In genomic region chr1:39470040-39470439, GRCh38 we compare ENCODE assay signal across 26 cellular contexts. TPM values are rescaled to one million over a fixed set of nuclear protein-coding genes. Genes with fewer than 3 reads are reported as not detected.
"Had no signal": no experiment of that assay in that cellular context is flagged by ENCODE, and none has a peak within 500 bp of the region (broad histone marks: within the 10 kb centered on the region; RNA-seq: fewer than 3 reads in every experiment).

No MANE protein-coding gene starts in this region.

- FAIRE-seq: endometrium, keratinocyte had no signal

- H3K27ac Mint-ChIP-seq: dendritic cell treated with granulocyte-macrophage colony-stimulating factor and Interleukin-4, amounts not matched to agents 40 ng/mL and 50 ng/mL, for 4 days; endodermal cell had no signal

- H3K27me3 Mint-ChIP-seq: dendritic cell treated with granulocyte-macrophage colony-stimulating factor and Interleukin-4, amounts not matched to agents 40 ng/mL and 50 ng/mL, for 4 days; effector memory CD8-positive, alpha-beta T cell had no signal

- H3K27me3 ChIP-seq: colonic mucosa, esophagus squamous epithelium, gastrocnemius medialis, heart right ventricle, left lung had no signal

- H3K4me1 ChIP-seq: colonic mucosa, gastrocnemius medialis, left lung, lower lobe of right lung had no signal

- ATAC-seq: effector memory CD8-positive, alpha-beta T cell; esophagus mucosa; gastrocnemius medialis; heart right ventricle; left cardiac atrium; left lung; left ventricle myocardium superior; lower lobe of right lung had no signal

- H3K27ac ChIP-seq: colonic mucosa, epithelial cell of prostate, esophagus squamous epithelium, gastrocnemius medialis, heart right ventricle, lower lobe of right lung had no signal

- H3K4me3 Mint-ChIP-seq: dendritic cell treated with granulocyte-macrophage colony-stimulating factor and Interleukin-4, amounts not matched to agents 40 ng/mL and 50 ng/mL, for 4 days; effector memory CD8-positive, alpha-beta T cell; endodermal cell had no signal

- H3K4me1 Mint-ChIP-seq: endodermal cell had no signal

- H3K9me3 Mint-ChIP-seq: dendritic cell treated with granulocyte-macrophage colony-stimulating factor and Interleukin-4, amounts not matched to agents 40 ng/mL and 50 ng/mL, for 4 days; effector memory CD8-positive, alpha-beta T cell; endodermal cell had no signal

- H3K9me3 ChIP-seq: colonic mucosa, esophagus squamous epithelium, gastrocnemius medialis, heart right ventricle, left lung, lower lobe of right lung had no signal

- H3K4me3 ChIP-seq: colonic mucosa, esophagus squamous epithelium, gastrocnemius medialis, heart right ventricle, left lung, lower lobe of right lung had no signal

- DNase-seq: cerebellar nuclear complex; colonic mucosa; cortex of kidney; effector CD8-positive, alpha-beta T cell; effector memory CD8-positive, alpha-beta T cell; endodermal cell; erythroblast; esophagus squamous epithelium; foreskin fibroblast; foreskin melanocyte; gastrocnemius medialis; glutamatergic neuron; head of caudate nucleus; heart right ventricle; hippocampal formation; left cardiac atrium; left lung; left ventricle myocardium superior; lower lobe of right lung; mesendoderm; midbrain had no signal

RNA-seq across cellular contexts. Expression of gene BMP8A, which starts 21.4 kb away (rescaled TPM):
- total RNA-seq: esophagus mucosa, left ventricle myocardium superior, lower lobe of right lung had no signal
- polyA plus RNA-seq: keratinocyte had no signal
